8 cellular contexts compared by ENCODE assay signal in the genomic region with DNA sequence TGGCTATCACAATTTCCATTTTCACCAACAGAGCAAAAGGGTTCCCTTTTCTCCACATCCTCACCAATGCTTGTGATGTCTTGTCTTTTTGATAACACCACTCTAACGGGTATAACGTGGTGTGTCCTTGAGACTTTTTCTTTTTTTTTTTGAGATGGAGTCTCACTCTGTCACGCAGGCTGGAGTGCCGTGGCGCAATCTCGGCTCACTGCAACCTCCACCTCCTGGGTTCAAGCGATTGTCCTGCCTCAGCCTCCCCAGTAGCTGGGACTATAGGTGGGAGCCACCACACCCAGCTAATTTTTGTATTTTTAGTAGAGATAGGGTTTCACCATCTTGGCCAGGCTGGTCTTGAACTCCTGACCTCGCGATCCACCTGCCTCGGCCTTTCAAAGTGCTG. TPM values are rescaled to one million over a fixed set of nuclear protein-coding genes. Genes with fewer than 3 reads are reported as not detected.
DNase-seq lines count a peak whose midpoint lies in the region; ATAC-seq, FAIRE-seq and TF ChIP-seq lines count a peak whose summit lies in the region.
"Not testable (repeated sequence)": the region's sequence is repeated elsewhere in the genome, so short reads cannot be mapped to it uniquely, and the experiment has no call there.

No MANE protein-coding gene starts in this region.

- H3K27ac ChIP-seq in A549 = peak overlapping the region in 1 of 2 experiments; percentile 42; a peak in 1 of 6 replicates
- not testable (repeated sequence) for H3K27ac ChIP-seq in PC-3 (ENCODE audit: low read length); mammary epithelial cell (ENCODE audit: insufficient read depth, low read depth, low read length)
- peak overlapping the region; percentile 66 to 96 (median 88) for H3K27ac ChIP-seq in adrenal gland
- peak overlapping the region in 6 of 10 donors; percentile 37 to 48 (median 42) for H3K27ac ChIP-seq in heart right ventricle
- peak overlapping the region; percentile 9 for H3K27ac ChIP-seq in osteoblast (ENCODE audit: low read depth, low read length)
- peak overlapping the region; percentile 40 for H3K27ac ChIP-seq in skeletal muscle tissue (ENCODE audit: low read depth, low read length)
- peak overlapping the region; percentile 61 to 68 for H3K27ac ChIP-seq in tibial artery

- not testable (repeated sequence) for H3K9me2 ChIP-seq in PC-3 (replicated peaks; ENCODE audit: low read length)

- H3K4me1 ChIP-seq in A549 (peaks cover 10% of the 10 kb centered on the region; the same call in 2 of the 3 replicates), adrenal gland (replicated peaks in 1 of 2) (peaks cover 31 to 40% of the 10 kb centered on the region in 2 donors), heart right ventricle (peaks cover 0 to 30% (median 10%) of the 10 kb centered on the region in 9 donors), skeletal muscle tissue (ENCODE audit: control insufficient read depth in 3 of 3, insufficient read depth in 3 of 3, low read length in 3 of 3) (peaks cover 12 to 26% (median 24%) of the 10 kb centered on the region in 3 donors), tibial artery (peaks cover 0 to 15% (median 10%) of the 10 kb centered on the region in 4 donors)
- H3K4me1 ChIP-seq in PC-3 (ENCODE audit: insufficient read depth, low read length); mammary epithelial cell (ENCODE audit: insufficient read depth, low read length); osteoblast (ENCODE audit: insufficient read depth, low read length): not testable (repeated sequence)

- FAIRE-seq in A549 (lab: Jason Lieb, UNC) = not testable (repeated sequence)

- TF ChIP-seq POLR2A in A549 (IDR thresholded peaks at IDR 0.05; ENCODE audit: low read length); adrenal gland (IDR thresholded peaks at IDR 0.05): not testable (repeated sequence)

- dilution Hi-C loops in mammary epithelial cell (cut with HindIII; ENCODE audit: low sequenced_read_pairs) = loop anchor here (5.0 kb wide), 1 partner anchor 57 kb away; no protein-coding TSS in a partner anchor

- H3K36me3 ChIP-seq in PC-3 (ENCODE audit: low read depth, low read length); adrenal gland (replicated peaks in 1 of 2); mammary epithelial cell (ENCODE audit: insufficient read depth, low read length); heart right ventricle; osteoblast (ENCODE audit: insufficient read depth, low read length); skeletal muscle tissue (ENCODE audit: control insufficient read depth in 3 of 3, insufficient read depth in 3 of 3, low read length in 3 of 3); tibial artery: not testable (repeated sequence)

- not testable (repeated sequence) for TF ChIP-seq RAD21 in A549 (conservative IDR thresholded peaks at IDR 0.05 in 1 of 2, IDR thresholded peaks at IDR 0.05 in 1 of 2)

- H3K4me2 ChIP-seq in A549 (peak overlapping the region; percentile 17; the same call in 1 of the 3 replicates), PC-3 (ENCODE audit: low read length) (peak overlapping the region; percentile 4; the same call in 1 of the 2 replicates), mammary epithelial cell (ENCODE audit: insufficient read depth, low read depth, low read length) (peak overlapping the region; percentile 40), osteoblast (ENCODE audit: insufficient read depth, low read length) (peak overlapping the region; percentile 45)

- ATAC-seq in A549, PC-3: not testable (repeated sequence)
- ATAC-seq in heart right ventricle = peak in 1 of 8 donors; percentile 10

- H3K79me2 ChIP-seq in PC-3 (ENCODE audit: low read length); mammary epithelial cell (ENCODE audit: insufficient read depth, low read length); osteoblast (ENCODE audit: insufficient read depth, low read length): not testable (repeated sequence)

- TF ChIP-seq CTCF in A549 (IDR thresholded peaks at IDR 0.05); PC-3 (conservative IDR thresholded peaks at IDR 0.05; ENCODE audit: low read depth, low read length); adrenal gland (IDR thresholded peaks at IDR 0.05); mammary epithelial cell (conservative IDR thresholded peaks at IDR 0.05 in 1 of 2, IDR thresholded peaks at IDR 0.05 in 1 of 2; ENCODE audit: extremely low read depth in 1 of 2, insufficient read depth in 1 of 2, low read depth in 1 of 2, low read length in 2 of 2); heart right ventricle (IDR thresholded peaks at IDR 0.05); osteoblast (IDR thresholded peaks at IDR 0.05; ENCODE audit: extremely low read depth, low read depth, low read length); tibial artery (IDR thresholded peaks at IDR 0.05): not testable (repeated sequence)

- POLR2A ChIA-PET in A549 (lab: Yijun Ruan, JAX); PC-3 (lab: Charles Lee; ENCODE audit: unreplicated experiment): not testable (repeated sequence)

- BruUV-seq in PC-3 (replicated peaks; lab: Mats Ljungman, UMichigan); mammary epithelial cell (replicated peaks; lab: Mats Ljungman, UMichigan): not testable (repeated sequence)

- in situ Hi-C loops in mammary epithelial cell (cut with MboI; ENCODE audit: low sequenced_read_pairs in 2 of 2) = not testable (repeated sequence)

- not testable (repeated sequence) for H4K20me1 ChIP-seq in PC-3 (ENCODE audit: low read length); mammary epithelial cell (ENCODE audit: insufficient read depth, low read length); osteoblast (ENCODE audit: insufficient read depth, low read length)

- intact Hi-C loops in PC-3 (cut with micrococcal nuclease); adrenal gland (cut with DNase I); mammary epithelial cell (cut with micrococcal nuclease); heart right ventricle (cut with DNase I); tibial artery (cut with DNase I; ENCODE audit: low total_unique reads): not testable (repeated sequence)

- not testable (repeated sequence) for TF ChIP-seq EP300 in A549 (IDR thresholded peaks at IDR 0.05)

- H3K9me3 ChIP-seq in A549; PC-3 (ENCODE audit: low read length); adrenal gland (replicated peaks in 1 of 3); mammary epithelial cell (replicated peaks; ENCODE audit: insufficient read depth, low read length); heart right ventricle; osteoblast (ENCODE audit: low read depth, low read length); skeletal muscle tissue (ENCODE audit: control insufficient read depth in 3 of 3, low read length in 3 of 3); tibial artery: not testable (repeated sequence)

- H3K9ac ChIP-seq in PC-3 (ENCODE audit: low read length); mammary epithelial cell (ENCODE audit: insufficient read depth, low read length); skeletal muscle tissue (ENCODE audit: low read depth in 1 of 3, low read length in 3 of 3): not testable (repeated sequence)

- DNase-seq in A549 (ENCODE audit: low read depth in 1 of 2, low spot score in 1 of 2); PC-3; mammary epithelial cell; heart right ventricle; osteoblast (ENCODE audit: insufficient read length, low spot score, missing footprints); tibial artery: not testable (repeated sequence)
- peak in 4 of 7 donors; percentile 55 to 72 (median 63) for DNase-seq in adrenal gland

- not testable (repeated sequence) for H3K27me3 ChIP-seq in PC-3 (ENCODE audit: low read length); adrenal gland; mammary epithelial cell (ENCODE audit: insufficient read depth, low read length); heart right ventricle
- H3K27me3 ChIP-seq in osteoblast (ENCODE audit: insufficient read depth, low read length) (peaks cover 11% of the 10 kb centered on the region), skeletal muscle tissue (ENCODE audit: control insufficient read depth in 3 of 3, insufficient read depth in 3 of 3, low read length in 3 of 3) (peaks cover 7 to 12% (median 9%) of the 10 kb centered on the region in 3 donors), tibial artery (peaks cover 0 to 19% of the 10 kb centered on the region in 2 donors)

- H2AFZ ChIP-seq in PC-3 (ENCODE audit: low read length); mammary epithelial cell (ENCODE audit: low read depth, low read length): not testable (repeated sequence)
- peak overlapping the region; percentile 13 for H2AFZ ChIP-seq in osteoblast (ENCODE audit: low read length)

- 78% methylated on average over 10 of the region's 10 CpGs for WGBS in A549 (ENCODE audit: missing lambda C conversion rate)
- 36 to 55% (median 41%) methylated on average over 10 of the region's 10 CpGs for WGBS in adrenal gland, 4 donors
- WGBS in mammary epithelial cell (ENCODE audit: low coverage, missing lambda C conversion rate) = 62% methylated on average over 10 of the region's 10 CpGs
- 64 to 74% methylated on average over 10 of the region's 10 CpGs for WGBS in heart right ventricle, 2 donors

- CTCF ChIA-PET in A549 (lab: Yijun Ruan, JAX) = interaction anchor here (0.6 to 4.8 kb wide), 5 partner anchors 22 to 122 kb away, joined by 3 to 17 read pairs (median 4); a partner anchor contains a TSS
- CTCF ChIA-PET in PC-3 (lab: Charles Lee) = interaction anchor here (1.6 kb wide), 1 partner anchor 46 kb away, joined by 4 read pairs; a partner anchor contains a TSS
- CTCF ChIA-PET in mammary epithelial cell (lab: Charles Lee; ENCODE audit: low non-redundant PET) = not testable (repeated sequence)

- H3F3A ChIP-seq in PC-3 (ENCODE audit: low read length, unreplicated experiment) = not testable (repeated sequence)

- H3K4me3 ChIP-seq in A549; PC-3 (ENCODE audit: low read length); adrenal gland; mammary epithelial cell (replicated peaks in 1 of 3; ENCODE audit: insufficient read depth in 1 of 3, low read depth in 2 of 3, low read length in 3 of 3); heart right ventricle; osteoblast (ENCODE audit: insufficient read depth, low read length); skeletal muscle tissue (ENCODE audit: low read length in 3 of 3); tibial artery: not testable (repeated sequence)

RNA-seq across cellular contexts. Expression of a gene that starts 21.5 kb away (rescaled TPM):
- polyA plus RNA-seq in A549 (2011; rRNA removed) (10.1 and 16.3 TPM in 2 replicates), A549 (2017; fragmentation: RNase III; extraction: RNeasy Plus Mini Kit Qiagen cat#74134 plus additional on column Dnase treatment) (52.8 to 65.9 TPM (median 53.5 TPM) in 3 replicates), adrenal gland (10 to 100 TPM; 14.6 to 56.3 (median 32.1) TPM), mammary epithelial cell (31.5 TPM), heart right ventricle (10 to 100 TPM; 34.0 to 42.2 TPM)
- 25.3 and 40.1 TPM in 2 replicates for polyA plus RNA-seq in A549 (2012; cell fraction: cytosol; rRNA removed)
- 59.4 and 64.0 TPM in 2 replicates for polyA plus RNA-seq in A549 (2012; cell fraction: nucleus; rRNA removed)
- 19.5 and 23.4 TPM in 2 replicates for polyA minus RNA-seq in A549 (2011; rRNA and poly(A)+ RNA removed)
- total RNA-seq in PC-3 (2014; rRNA removed) (129 and 215 TPM in 2 replicates), adrenal gland (100 to 1,000 TPM in 1 of 8 donors, 10 to 100 TPM in 7; 35.2 to 117 (median 50.9) TPM), mammary epithelial cell (100 to 1,000 TPM; 156 to 242 TPM), heart right ventricle (10 to 100 TPM; 34.2 to 52.2 (median 45.0) TPM), osteoblast (26.5 and 30.4 TPM in 2 replicates), skeletal muscle tissue (16.2 TPM)
- polyA minus RNA-seq in mammary epithelial cell = 95.5 TPM

RNA-seq across cellular contexts. Expression of a gene that starts 46.4 kb away (rescaled TPM):
- 3.2 and 3.5 TPM in 2 replicates for polyA plus RNA-seq in A549 (2011; rRNA removed)
- polyA plus RNA-seq in A549 (2012; cell fraction: cytosol; rRNA removed) = 2.9 and 4.1 TPM in 2 replicates
- 2.7 and 3.7 TPM in 2 replicates for polyA plus RNA-seq in A549 (2012; cell fraction: nucleus; rRNA removed)
- 4.0 to 4.1 TPM (median 4.0 TPM) in 3 replicates for polyA plus RNA-seq in A549 (2017; fragmentation: RNase III; extraction: RNeasy Plus Mini Kit Qiagen cat#74134 plus additional on column Dnase treatment)
- polyA minus RNA-seq in A549 (2011; rRNA and poly(A)+ RNA removed) = 7.4 and 8.9 TPM in 2 replicates
- total RNA-seq in PC-3 (2014; rRNA removed) = 28.1 and 30.6 TPM in 2 replicates
- total RNA-seq in adrenal gland = 10 to 100 TPM; 11.0 to 25.8 (median 18.1) TPM
- polyA plus RNA-seq in adrenal gland = 1 to 10 TPM; 3.6 to 5.9 (median 4.3) TPM
- 10 to 100 TPM; 12.8 to 17.5 TPM for total RNA-seq in mammary epithelial cell
- polyA plus RNA-seq in mammary epithelial cell = 6.0 TPM
- 5.7 TPM for polyA minus RNA-seq in mammary epithelial cell
- total RNA-seq in heart right ventricle = 10 to 100 TPM; 36.5 to 51.6 (median 48.1) TPM
- 10 to 100 TPM; 14.4 to 17.3 TPM for polyA plus RNA-seq in heart right ventricle
- total RNA-seq in osteoblast = 10.3 and 12.7 TPM in 2 replicates
- total RNA-seq in skeletal muscle tissue = 28.7 TPM
